In the genomic region with DNA sequence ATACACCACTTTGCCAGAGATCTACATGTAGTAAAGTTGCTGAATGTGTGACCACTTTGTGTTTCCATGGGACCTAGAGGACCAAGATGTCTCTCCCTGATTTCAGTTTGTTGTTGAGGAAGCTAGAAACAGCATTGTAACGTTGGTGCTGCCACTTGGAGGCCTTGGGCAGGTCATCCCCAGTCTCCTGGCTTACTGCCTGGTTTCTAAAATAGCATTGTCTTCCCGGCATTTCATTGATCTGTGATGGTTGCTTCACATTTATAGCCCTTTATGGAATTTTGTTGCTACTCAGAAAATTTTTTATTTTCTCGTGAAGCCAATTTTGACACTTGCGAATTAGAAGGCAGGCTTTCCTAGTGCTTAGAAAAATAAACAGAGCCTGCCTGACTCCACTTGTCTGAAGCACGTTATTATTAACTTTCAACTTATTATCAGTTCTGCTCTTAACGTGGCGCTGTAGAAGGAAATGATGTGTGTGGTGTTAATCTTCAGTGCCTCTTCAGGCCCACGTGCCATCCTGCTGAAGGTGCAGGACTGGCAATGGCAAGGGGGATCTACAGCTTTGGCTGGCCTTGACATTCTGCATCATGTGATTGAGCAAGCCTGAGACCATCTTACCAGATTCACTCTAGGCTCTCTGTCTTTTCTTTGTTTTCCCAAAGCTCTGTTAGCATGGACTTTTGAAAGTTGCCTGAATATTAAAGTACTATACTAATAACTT, we compare ENCODE assay signal across 10 cellular contexts. TPM values are rescaled to one million over a fixed set of nuclear protein-coding genes. Genes with fewer than 3 reads are reported as not detected.
DNase-seq lines count a peak whose midpoint lies in the region; ATAC-seq and TF ChIP-seq lines count a peak whose summit lies in the region.
"Had no signal": no experiment of that assay in that cellular context is flagged by ENCODE, and none has a peak within 500 bp of the region (broad histone marks: within the 10 kb centered on the region; RNA-seq: fewer than 3 reads in every experiment).

No MANE protein-coding gene starts in this region.

- peak overlapping the region in 7 of 11 experiments; percentile 12 to 89 (median 67); a peak in 12 of 22 replicates for H3K4me2 ChIP-seq in BLaER1 treated with 17β-estradiol and CSF1 and Interleukin-3, amounts not matched to agents 10 nM and 100 nM
- H3K4me2 ChIP-seq in osteoblast (ENCODE audit: insufficient read depth, low read length), result no peak overlapping the region

- H3K9ac ChIP-seq in BLaER1 treated with 17β-estradiol and CSF1 and Interleukin-3, amounts not matched to agents 10 nM and 100 nM, result peak overlapping the region in 5 of 11 experiments; percentile 6 to 79 (median 67); a peak in 9 of 22 replicates

- H3K27me3 ChIP-seq in BLaER1 treated with 17β-estradiol and CSF1 and Interleukin-3, amounts not matched to agents 10 nM and 100 nM, result no peaks in the 10 kb centered on the region
- no peaks in the 10 kb centered on the region for H3K27me3 ChIP-seq in osteoblast (ENCODE audit: insufficient read depth, low read length)

- peak overlapping the region in 7 of 11 experiments; percentile 8 to 94 (median 79); a peak in 10 of 22 replicates for H3K27ac ChIP-seq in BLaER1 treated with 17β-estradiol and CSF1 and Interleukin-3, amounts not matched to agents 10 nM and 100 nM
- peak overlapping the region; percentile 31 for H3K27ac ChIP-seq in osteoblast (ENCODE audit: low read depth, low read length)

- ATAC-seq in HG02798 (IDR thresholded peaks at IDR 0.05; ENCODE audit: poor library complexity, unreplicated experiment) (no peak), HG02642 (IDR thresholded peaks at IDR 0.05; ENCODE audit: poor library complexity, unreplicated experiment) (no peak), GM19467 (IDR thresholded peaks at IDR 0.05; ENCODE audit: unreplicated experiment) (no peak)
- ATAC-seq: PC-3 had no signal

- peak overlapping the region in 1 of 10 experiments; percentile 31; a peak in 1 of 20 replicates for H3K4me3 ChIP-seq in BLaER1 treated with 17β-estradiol and CSF1 and Interleukin-3, amounts not matched to agents 10 nM and 100 nM
- H3K4me3 ChIP-seq in osteoblast (ENCODE audit: insufficient read depth, low read length), result no peak overlapping the region

- no peak for TF ChIP-seq CTCF in osteoblast (IDR thresholded peaks at IDR 0.05; ENCODE audit: extremely low read depth, low read depth, low read length)

- H2AFZ ChIP-seq in osteoblast (ENCODE audit: low read length), result no peak overlapping the region

- peaks cover 0 to 26% (median 0%) of the 10 kb centered on the region in 11 experiments; a peak in 6 of 22 replicates for H3K36me3 ChIP-seq in BLaER1 treated with 17β-estradiol and CSF1 and Interleukin-3, amounts not matched to agents 10 nM and 100 nM
- no peaks in the 10 kb centered on the region for H3K36me3 ChIP-seq in osteoblast (ENCODE audit: insufficient read depth, low read length)

- peaks cover 0 to 66% (median 3%) of the 10 kb centered on the region in 11 experiments; a peak in 7 of 22 replicates for H4K20me1 ChIP-seq in BLaER1 treated with 17β-estradiol and CSF1 and Interleukin-3, amounts not matched to agents 10 nM and 100 nM
- peaks cover 14% of the 10 kb centered on the region for H4K20me1 ChIP-seq in osteoblast (ENCODE audit: insufficient read depth, low read length)

- DNase-seq in RPMI8226, result peak; percentile 47
- DNase-seq in fibroblast of gingiva (ENCODE audit: low read depth), result peak; percentile 67
- DNase-seq in osteoblast (ENCODE audit: insufficient read length, low spot score, missing footprints), result no peak
- no peak for DNase-seq in KG1 (lab: John Stamatoyannopoulos, UW)
- DNase-seq: COR-L47, PC-3 had no signal

- H3K9me3 ChIP-seq in BLaER1 treated with 17β-estradiol and CSF1 and Interleukin-3, amounts not matched to agents 10 nM and 100 nM (replicated peaks in 1 of 11), result no peaks in the 10 kb centered on the region
- no peaks in the 10 kb centered on the region for H3K9me3 ChIP-seq in osteoblast (ENCODE audit: low read depth, low read length)

- peaks cover 8 to 70% (median 43%) of the 10 kb centered on the region in 10 experiments; a peak in 16 of 20 replicates for H3K4me1 ChIP-seq in BLaER1 treated with 17β-estradiol and CSF1 and Interleukin-3, amounts not matched to agents 10 nM and 100 nM
- peaks cover 37% of the 10 kb centered on the region for H3K4me1 ChIP-seq in osteoblast (ENCODE audit: insufficient read depth, low read length)

- peaks cover 3% of the 10 kb centered on the region for H3K79me2 ChIP-seq in osteoblast (ENCODE audit: insufficient read depth, low read length)

RNA-seq across cellular contexts. Expression of a gene that starts 59.9 kb away (rescaled TPM):
- total RNA-seq in osteoblast, result 25.7 and 25.9 TPM in 2 replicates

Comparison
In these comparisons a context has a peak if more than half of its experiments do, and no peak if none do; other contexts are left out.
1. DNase-seq: peak in RPMI8226 (single experiment) and fibroblast of gingiva (single experiment); none in osteoblast (single experiment) and KG1 (single experiment).